ENCODE assay signal across 20 cellular contexts in genomic region chr20:59631751-59632380, GRCh38. TPM values are rescaled to one million over a fixed set of nuclear protein-coding genes. Genes with fewer than 3 reads are reported as not detected.
"Had no signal": no experiment of that assay in that cellular context is flagged by ENCODE, and none has a peak within 500 bp of the region (broad histone marks: within the 10 kb centered on the region; RNA-seq: fewer than 3 reads in every experiment).

No MANE protein-coding gene starts in this region.

- DNase-seq: activated CD4-positive, alpha-beta memory T cell treated with anti-CD3 and anti-CD28 coated beads, Interleukin-2, amount 10 ng/mL, durations not matched to agents 7 days and 5 days; activated CD4-positive, alpha-beta T cell treated with anti-CD3 and anti-CD28 coated beads for 36 hours; activated T-cell treated with anti-CD3 and anti-CD28 coated beads, Interleukin-2, amount 50 U/mL, for 24 hours; foreskin fibroblast; left colon; stimulated activated CD4-positive, alpha-beta T cell treated with anti-CD3 and anti-CD28 coated beads, Interleukin-12 subunit alpha, Interleukin-12 subunit beta, amount 100 ng/mL, for 4 hours; stimulated activated CD4-positive, alpha-beta T cell treated with anti-CD3 and anti-CD28 coated beads, Interleukin-1b, Interleukin-23, amount 100 ng/mL, for 48 hours; stimulated activated naive CD4-positive, alpha-beta T cell treated with Interleukin-2 at 50 U/mL for 16 hours; transverse colon had no signal

- H3K4me3 ChIP-seq: breast epithelium, lung, SK-N-MC, transverse colon had no signal

- H3K4me1 Mint-ChIP-seq: activated CD4-positive, alpha-beta memory T cell treated with anti-CD3 and anti-CD28 coated beads, Interleukin-2, amount 10 ng/mL, durations not matched to agents 7 days and 5 days; activated CD4-positive, alpha-beta T cell treated with anti-CD3 and anti-CD28 coated beads for 36 hours; activated naive CD4-positive, alpha-beta T cell treated with anti-CD3 and anti-CD28 coated beads, Interleukin-2, amount 50 U/mL, for 24 hours; mesothelial cell of epicardium; WTC11 had no signal

- H3K27ac Mint-ChIP-seq: activated CD4-positive, alpha-beta memory T cell treated with anti-CD3 and anti-CD28 coated beads, Interleukin-2, amount 10 ng/mL, durations not matched to agents 7 days and 5 days; activated CD4-positive, alpha-beta T cell treated with anti-CD3 and anti-CD28 coated beads for 36 hours; activated naive CD4-positive, alpha-beta T cell treated with anti-CD3 and anti-CD28 coated beads, Interleukin-2, amount 50 U/mL, for 24 hours; activated T-cell treated with anti-CD3 and anti-CD28 coated beads, Interleukin-2, amount 50 U/mL, for 24 hours; mesothelial cell of epicardium; natural killer cell treated with Interleukin-12 subunit alpha and Interleukin-12 subunit beta and Interleukin-15 and Interleukin-18, amount 100 ng/mL, for 72 hours; T-helper 2 cell treated with Interferon-gamma antibody and Interleukin-4, amounts not matched to agents 5 μg/mL and 100 μg/mL, for 36 hours; WTC11 had no signal

- H3K4me3 Mint-ChIP-seq: activated CD4-positive, alpha-beta memory T cell treated with anti-CD3 and anti-CD28 coated beads, Interleukin-2, amount 10 ng/mL, durations not matched to agents 7 days and 5 days; activated CD4-positive, alpha-beta T cell treated with anti-CD3 and anti-CD28 coated beads for 36 hours; activated naive CD4-positive, alpha-beta T cell treated with anti-CD3 and anti-CD28 coated beads, Interleukin-2, amount 50 U/mL, for 24 hours; activated T-cell treated with anti-CD3 and anti-CD28 coated beads, Interleukin-2, amount 50 U/mL, for 24 hours; mesothelial cell of epicardium; natural killer cell treated with Interleukin-12 subunit alpha and Interleukin-12 subunit beta and Interleukin-15 and Interleukin-18, amount 100 ng/mL, for 72 hours; T-helper 2 cell treated with Interferon-gamma antibody and Interleukin-4, amounts not matched to agents 5 μg/mL and 100 μg/mL, for 36 hours; WTC11 had no signal

- H3K36me3 Mint-ChIP-seq: activated naive CD4-positive, alpha-beta T cell treated with anti-CD3 and anti-CD28 coated beads, Interleukin-2, amount 50 U/mL, for 24 hours; mesothelial cell of epicardium; natural killer cell treated with Interleukin-12 subunit alpha and Interleukin-12 subunit beta and Interleukin-15 and Interleukin-18, amount 100 ng/mL, for 72 hours; WTC11 had no signal

- H3K4me1 ChIP-seq: breast epithelium, transverse colon had no signal

- ATAC-seq: activated CD4-positive, alpha-beta T cell treated with anti-CD3 and anti-CD28 coated beads for 36 hours; left colon; WTC11 had no signal

- H3K27ac ChIP-seq: breast epithelium, epithelial cell of prostate, SK-N-MC, transverse colon had no signal

- H3K9me3 Mint-ChIP-seq: activated CD4-positive, alpha-beta memory T cell treated with anti-CD3 and anti-CD28 coated beads, Interleukin-2, amount 10 ng/mL, durations not matched to agents 7 days and 5 days; activated naive CD4-positive, alpha-beta T cell treated with anti-CD3 and anti-CD28 coated beads, Interleukin-2, amount 50 U/mL, for 24 hours; activated T-cell treated with anti-CD3 and anti-CD28 coated beads, Interleukin-2, amount 50 U/mL, for 24 hours; natural killer cell treated with Interleukin-12 subunit alpha and Interleukin-12 subunit beta and Interleukin-15 and Interleukin-18, amount 100 ng/mL, for 72 hours; T-helper 2 cell treated with Interferon-gamma antibody and Interleukin-4, amounts not matched to agents 5 μg/mL and 100 μg/mL, for 36 hours had no signal

- H3K9me3 ChIP-seq: transverse colon had no signal

- H3K36me3 ChIP-seq: breast epithelium, transverse colon had no signal

RNA-seq across cellular contexts. Expression of gene PHACTR3, which starts 27.5 kb away (rescaled TPM):
- total RNA-seq: activated CD4-positive, alpha-beta memory T cell treated with anti-CD3 and anti-CD28 coated beads, Interleukin-2, amount 10 ng/mL, durations not matched to agents 7 days and 5 days; activated CD4-positive, alpha-beta T cell treated with anti-CD3 and anti-CD28 coated beads for 36 hours; chondrocyte; glomerular endothelial cell; natural killer cell treated with Interleukin-12 subunit alpha and Interleukin-12 subunit beta and Interleukin-15 and Interleukin-18, amount 100 ng/mL, for 72 hours had no signal
